Comparison of ENCODE assay signal across 16 cellular contexts in genomic region chr14:91595736-91596135, GRCh38.
A peak's percentile ranks its signal among the peaks of the same experiment; 100 is the strongest.
DNase-seq lines count a peak whose midpoint lies in the region; ATAC-seq and TF ChIP-seq lines count a peak whose summit lies in the region.
"Had no signal": no experiment of that assay in that cellular context is flagged by ENCODE, and none has a peak within 500 bp of the region (broad histone marks: within the 10 kb centered on the region; RNA-seq: fewer than 3 reads in every experiment).

No MANE protein-coding gene starts in this region.

- no peaks in the 10 kb centered on the region for H3K4me1 ChIP-seq in HEK293 (ENCODE audit: control insufficient read depth, insufficient read depth, low read length)
- no peaks in the 10 kb centered on the region for H3K4me1 ChIP-seq in mesendoderm (ENCODE audit: control insufficient read depth, low read depth, low read length)
- H3K4me1 ChIP-seq: A549; BLaER1 treated with 17β-estradiol and CSF1 and Interleukin-3, amounts not matched to agents 10 nM and 100 nM; Caco-2 had no signal

- no peaks in the 10 kb centered on the region for H3K79me1 ChIP-seq in mesendoderm (ENCODE audit: low read length)

- H3K4me2 ChIP-seq in mesendoderm (ENCODE audit: low read length): no peak overlapping the region
- H3K4me2 ChIP-seq: A549; BLaER1 treated with 17β-estradiol and CSF1 and Interleukin-3, amounts not matched to agents 10 nM and 100 nM had no signal

- no peak overlapping the region for H3K4ac ChIP-seq in mesendoderm (ENCODE audit: low read depth, low read length)

- H2AK5ac ChIP-seq in mesendoderm (ENCODE audit: low read length): no peak overlapping the region

- no peaks in the 10 kb centered on the region for H3K79me2 ChIP-seq in mesendoderm (ENCODE audit: control insufficient read depth, insufficient read depth, low read length)

- H2BK15ac ChIP-seq in mesendoderm (replicated peaks; ENCODE audit: low read depth): no peak overlapping the region

- in situ Hi-C loops in astrocyte of the spinal cord (cut with HindIII; ENCODE audit: low sequenced_read_pairs): no loop called here

- TF ChIP-seq CTCF in HEK293 (tag by site-specific recombination; IDR thresholded peaks at IDR 0.05) (no peak), astrocyte of the spinal cord (IDR thresholded peaks at IDR 0.05; ENCODE audit: low read depth, low read length) (no peak)

- no peak overlapping the region for H4K8ac ChIP-seq in mesendoderm (ENCODE audit: low read depth, low read length)

- POLR2A ChIA-PET in HEK293 (lab: Yijun Ruan, JAX): no interaction called here

- no peak overlapping the region for H3K23ac ChIP-seq in mesendoderm (ENCODE audit: low read length)

- no peak overlapping the region for H3K56ac ChIP-seq in mesendoderm (ENCODE audit: low read length)

- DNase-seq in astrocyte of the spinal cord (ENCODE audit: low read depth, low spot score): peak; percentile 4
- peak; percentile 37 for DNase-seq in mesendoderm
- no peak for DNase-seq in NCI-H187 (lab: John Stamatoyannopoulos, UW)
- DNase-seq: AML-193; Caco-2; Calu3; CD4-positive, alpha-beta T cell; CD8-positive, alpha-beta T cell; DMS79 treated with DMSO at 0.1 percent for 48 hours; GF-D8 had no signal

- H3K36me3 ChIP-seq in HEK293 (ENCODE audit: control insufficient read depth in 2 of 2, insufficient read depth in 1 of 2, low read length in 2 of 2): no peaks in the 10 kb centered on the region
- H3K36me3 ChIP-seq in mesendoderm (ENCODE audit: control insufficient read depth, insufficient read depth, low read length): no peaks in the 10 kb centered on the region
- H3K36me3 ChIP-seq: BLaER1 treated with 17β-estradiol and CSF1 and Interleukin-3, amounts not matched to agents 10 nM and 100 nM had no signal

- no peak overlapping the region for H4K5ac ChIP-seq in mesendoderm (ENCODE audit: low read length)

- H3K27me3 ChIP-seq in mesendoderm (ENCODE audit: insufficient read depth, low read length, poor library complexity): no peaks in the 10 kb centered on the region
- H3K27me3 ChIP-seq: BLaER1 treated with 17β-estradiol and CSF1 and Interleukin-3, amounts not matched to agents 10 nM and 100 nM had no signal

- no peak overlapping the region for H3K18ac ChIP-seq in mesendoderm (ENCODE audit: low read length)

- no peak overlapping the region for H2BK5ac ChIP-seq in mesendoderm (ENCODE audit: low read length)

- no peak overlapping the region for H2BK120ac ChIP-seq in mesendoderm (ENCODE audit: low read depth, low read length)

- H3K9ac ChIP-seq in mesendoderm (ENCODE audit: low read length): no peak overlapping the region
- H3K9ac ChIP-seq: BLaER1 treated with 17β-estradiol and CSF1 and Interleukin-3, amounts not matched to agents 10 nM and 100 nM had no signal

- H3K27ac ChIP-seq in HEK293 (ENCODE audit: extremely low read depth, low read depth, low read length): no peak overlapping the region
- no peak overlapping the region for H3K27ac ChIP-seq in mesendoderm (ENCODE audit: low read depth, low read length)
- H3K27ac ChIP-seq: 22Rv1; A549; BLaER1 treated with 17β-estradiol and CSF1 and Interleukin-3, amounts not matched to agents 10 nM and 100 nM; C4-2B had no signal

- H3K9me3 ChIP-seq in HEK293 (ENCODE audit: control insufficient read depth, insufficient read depth, low read depth, low read length): no peaks in the 10 kb centered on the region
- H3K9me3 ChIP-seq: A549, Caco-2 had no signal

- H3K4me3 ChIP-seq in HEK293 (ENCODE audit: low read depth, low read length) (no peak overlapping the region), astrocyte of the spinal cord (ENCODE audit: low read depth, low read length) (no peak overlapping the region), mesendoderm (ENCODE audit: low read length) (no peak overlapping the region)
- H3K4me3 ChIP-seq: A549; BLaER1 treated with 17β-estradiol and CSF1 and Interleukin-3, amounts not matched to agents 10 nM and 100 nM had no signal

- no peak for ATAC-seq in HG02973 (IDR thresholded peaks at IDR 0.05; ENCODE audit: unreplicated experiment)
- ATAC-seq: A549; CD8-positive, alpha-beta T cell had no signal

- CTCF ChIA-PET in HEK293 (lab: Yijun Ruan, JAX): interaction anchor here (0.6 to 0.7 kb wide), 2 partner anchors 13 to 92 kb away, joined by 4 to 6 read pairs; no protein-coding TSS in a partner anchor

- WGBS in mesendoderm (ENCODE audit: extremely low coverage, insufficient coverage, low lambda C conversion rate): no CpG with 5 or more reads among the region's 1 CpG

TF ChIP-seq in HEK293, 187 proteins besides CTCF, POLR2A, EP300 and RAD21:
- TF ChIP-seq SETDB1 (IDR thresholded peaks at IDR 0.05; ENCODE audit: insufficient read length, low read length): peak; percentile 93
- TF ChIP-seq PRDM2 (tag by site-specific recombination; IDR thresholded peaks at IDR 0.05; ENCODE audit: borderline replicate concordance): no peak
- 0 out of 2 replicates have a peak, but pooled peaks have one; percentile 22 for TF ChIP-seq ZNF26 (tag by site-specific recombination; IDR thresholded peaks at IDR 0.05)

Comparison
In these comparisons a context has a peak if more than half of its experiments do, and no peak if none do; other contexts are left out.
1. DNase-seq: peak in astrocyte of the spinal cord (single experiment) and mesendoderm (single experiment); none in NCI-H187 (0 of 2).